ENCODE assay signal across 28 cellular contexts in genomic region chr5:123262275-123262823, GRCh38.
"Had no signal": no experiment of that assay in that cellular context is flagged by ENCODE, and none has a peak within 500 bp of the region (broad histone marks: within the 10 kb centered on the region; RNA-seq: fewer than 3 reads in every experiment).

No MANE protein-coding gene starts in this region.

- H3K27me3 Mint-ChIP-seq: activated CD4-positive, alpha-beta memory T cell treated with anti-CD3 and anti-CD28 coated beads, Interleukin-2, amount 10 ng/mL, durations not matched to agents 7 days and 5 days; activated naive CD4-positive, alpha-beta T cell treated with anti-CD3 and anti-CD28 coated beads, Interleukin-2, amount 10 ng/mL, durations not matched to agents 7 days and 5 days had no signal

- H3K36me3 Mint-ChIP-seq: activated naive CD4-positive, alpha-beta T cell treated with anti-CD3 and anti-CD28 coated beads, Interleukin-2, amount 10 ng/mL, durations not matched to agents 7 days and 5 days; activated naive CD8-positive, alpha-beta T cell treated with anti-CD3 and anti-CD28 coated beads, Interleukin-2, amount 10 ng/mL, durations not matched to agents 7 days and 5 days; brain had no signal

- H3K36me3 ChIP-seq: cardiac muscle cell had no signal

- H3K27ac Mint-ChIP-seq: activated CD4-positive, alpha-beta memory T cell treated with anti-CD3 and anti-CD28 coated beads, Interleukin-2, amount 10 ng/mL, durations not matched to agents 7 days and 5 days; activated CD4-positive, alpha-beta T cell treated with anti-CD3 and anti-CD28 coated beads for 36 hours; activated naive CD4-positive, alpha-beta T cell treated with anti-CD3 and anti-CD28 coated beads, Interleukin-2, amount 10 ng/mL, durations not matched to agents 7 days and 5 days; activated naive CD8-positive, alpha-beta T cell treated with anti-CD3 and anti-CD28 coated beads, Interleukin-2, amount 10 ng/mL, durations not matched to agents 7 days and 5 days; activated T-cell treated with anti-CD3 and anti-CD28 coated beads, Interleukin-2, amount 50 U/mL, for 72 hours; activated T-helper 2 cell treated with anti-CD3 and anti-CD28 coated beads, Interferon-gamma antibody, Interleukin-2, Interleukin-4, amounts not matched to agents 10 μg/mL and 5 μg/mL and 100 μg/mL, durations not matched to agents 14 hours and 24 hours and 36 hours had no signal

- H3K27ac ChIP-seq: cardiac muscle cell, VCaP had no signal

- DNase-seq: activated CD4-positive, alpha-beta memory T cell treated with anti-CD3 and anti-CD28 coated beads, Interleukin-2, amount 10 ng/mL, durations not matched to agents 7 days and 5 days; activated CD4-positive, alpha-beta T cell treated with anti-CD3 and anti-CD28 coated beads for 36 hours; activated CD4-positive, alpha-beta T cell treated with anti-CD3 and anti-CD28 coated beads, Interleukin-2, amount 50 U/mL, for 1 hour; activated CD4-positive, CD25-positive, alpha-beta regulatory T cell; activated CD8-positive, alpha-beta memory T cell treated with anti-CD3 and anti-CD28 coated beads, Interleukin-2, amount 50 U/mL, for 4 hours; activated gamma-delta T cell treated with Interleukin-2 at 50 U/mL for 16 hours; activated naive CD4-positive, alpha-beta T cell treated with anti-CD3 and anti-CD28 coated beads, Interleukin-2, amount 10 ng/mL, durations not matched to agents 7 days and 5 days; activated naive CD8-positive, alpha-beta T cell treated with anti-CD3 and anti-CD28 coated beads, Interleukin-2, amount 10 ng/mL, durations not matched to agents 7 days and 5 days; activated T-cell treated with anti-CD3 and anti-CD28 coated beads, Interleukin-2, amount 50 U/mL, for 72 hours; Karpas-422; MM.1S; NCI-H1105; NCI-H1436; NCI-H1694 treated with DMSO at 0.1 percent for 48 hours; NCI-H2029 treated with DMSO at 0.1 percent for 48 hours; NCI-H510A treated with DMSO at 0.1 percent for 48 hours; NCI-H69; NK-92 treated with Interleukin-12 subunit alpha and Interleukin-12 subunit beta, amount 100 ng/mL, for 24 hours; OCI-M1; RPMI8226; SK-N-SH; T-helper 1 cell had no signal

- H3K9ac ChIP-seq: SK-N-SH had no signal

- ATAC-seq: activated CD4-positive, alpha-beta T cell treated with anti-CD3 and anti-CD28 coated beads for 36 hours; Panc1; Right ventricle myocardium inferior had no signal

- H3K4me3 ChIP-seq: cardiac muscle cell had no signal

- H3K9me3 Mint-ChIP-seq: activated naive CD4-positive, alpha-beta T cell treated with anti-CD3 and anti-CD28 coated beads, Interleukin-2, amount 10 ng/mL, durations not matched to agents 7 days and 5 days; activated naive CD8-positive, alpha-beta T cell treated with anti-CD3 and anti-CD28 coated beads, Interleukin-2, amount 10 ng/mL, durations not matched to agents 7 days and 5 days had no signal

- H3K27me3 ChIP-seq: cardiac muscle cell had no signal

- H3K4me1 Mint-ChIP-seq: activated CD4-positive, alpha-beta memory T cell treated with anti-CD3 and anti-CD28 coated beads, Interleukin-2, amount 10 ng/mL, durations not matched to agents 7 days and 5 days; activated CD4-positive, alpha-beta T cell treated with anti-CD3 and anti-CD28 coated beads for 36 hours; activated naive CD4-positive, alpha-beta T cell treated with anti-CD3 and anti-CD28 coated beads, Interleukin-2, amount 10 ng/mL, durations not matched to agents 7 days and 5 days; activated naive CD8-positive, alpha-beta T cell treated with anti-CD3 and anti-CD28 coated beads, Interleukin-2, amount 10 ng/mL, durations not matched to agents 7 days and 5 days had no signal

- H3K9me3 ChIP-seq: SK-N-SH had no signal

- H3K4me3 Mint-ChIP-seq: activated CD4-positive, alpha-beta memory T cell treated with anti-CD3 and anti-CD28 coated beads, Interleukin-2, amount 10 ng/mL, durations not matched to agents 7 days and 5 days; activated CD4-positive, alpha-beta T cell treated with anti-CD3 and anti-CD28 coated beads for 36 hours; activated naive CD4-positive, alpha-beta T cell treated with anti-CD3 and anti-CD28 coated beads, Interleukin-2, amount 10 ng/mL, durations not matched to agents 7 days and 5 days; activated naive CD8-positive, alpha-beta T cell treated with anti-CD3 and anti-CD28 coated beads, Interleukin-2, amount 10 ng/mL, durations not matched to agents 7 days and 5 days; activated T-cell treated with anti-CD3 and anti-CD28 coated beads, Interleukin-2, amount 50 U/mL, for 72 hours; brain had no signal
